Comparison of ENCODE assay signal across 25 cellular contexts in genomic region chr22:23288301-23289129, GRCh38.
DNase-seq lines count a peak whose midpoint lies in the region; ATAC-seq, FAIRE-seq and TF ChIP-seq lines count a peak whose summit lies in the region.
"Had no signal": no experiment of that assay in that cellular context is flagged by ENCODE, and none has a peak within 500 bp of the region (broad histone marks: within the 10 kb centered on the region; RNA-seq: fewer than 3 reads in every experiment).

No MANE protein-coding gene starts in this region.

- no peaks in the 10 kb centered on the region for H3K79me2 ChIP-seq in K562 (ENCODE audit: control insufficient read depth, insufficient read depth, low read length)

- no peak for ATAC-seq in K562
- ATAC-seq: A549 had no signal

- in situ Hi-C loops in K562 (cut with MboI): no loop called here

- no peak for DNase-seq in RWPE1 (ENCODE audit: low spot score)
- peak; percentile 8 to 69 (median 66) for DNase-seq in K562 (ENCODE audit: extremely low read depth in 1 of 4, low spot score in 3 of 4)
- DNase-seq in kidney: peak; percentile 60
- DNase-seq in tibial artery: no peak
- DNase-seq in glomerular visceral epithelial cell (ENCODE audit: extremely low spot score): no peak
- no peak for DNase-seq in medulla oblongata (ENCODE audit: extremely low spot score)
- no peak for DNase-seq in NCI-H446 treated with DMSO at 0.1 percent for 48 hours (lab: John Stamatoyannopoulos, UW)
- DNase-seq: AML-193; CD4-positive, alpha-beta T cell; KBM-7; MV-4-11; NCI-H1105; NCI-H146; NCI-H1930; NCI-H2107; NCI-H524 treated with DMSO at 0.1 percent for 48 hours; NCI-H82; PC-9; SIG-M5 had no signal

- TF ChIP-seq CTCF in RWPE1 (conservative IDR thresholded peaks at IDR 0.05; ENCODE audit: low read depth) (no peak), K562 (IDR thresholded peaks at IDR 0.05 in 2 of 3, conservative IDR thresholded peaks at IDR 0.05 in 1 of 3; ENCODE audit: insufficient read depth in 2 of 3, low read depth in 1 of 3, low read length in 3 of 3) (no peak), kidney (IDR thresholded peaks at IDR 0.05; ENCODE audit: borderline replicate concordance, extremely low read depth, insufficient read depth) (no peak), tibial artery (IDR thresholded peaks at IDR 0.05) (no peak)

- 92% methylated on average over 17 of the region's 17 CpGs for WGBS in K562 (ENCODE audit: insufficient coverage, low coverage, missing lambda C conversion rate)

- BruUV-seq in K562 (replicated peaks; lab: Mats Ljungman, UMichigan): no TSS peak

- H2AFZ ChIP-seq in K562 (ENCODE audit: low read depth, low read length): no peak overlapping the region
- H2AFZ ChIP-seq: PC-9 had no signal

- peaks cover 50% of the 10 kb centered on the region for H4K20me1 ChIP-seq in K562 (replicated peaks; ENCODE audit: control insufficient read depth, insufficient read depth, low read length)

- peaks cover 20% of the 10 kb centered on the region for H3K9me1 ChIP-seq in K562 (ENCODE audit: control insufficient read depth, insufficient read depth, low read length)

- no peak for TF ChIP-seq RAD21 in K562 (CRISPR knock-in tag; conservative IDR thresholded peaks at IDR 0.05 in 1 of 2, IDR thresholded peaks at IDR 0.05 in 1 of 2)

- no peaks in the 10 kb centered on the region for H3K9me3 ChIP-seq in K562 (replicated peaks; ENCODE audit: control insufficient read depth, insufficient read depth, low read depth, low read length)
- H3K9me3 ChIP-seq in kidney (ENCODE audit: control insufficient read depth in 1 of 2, low read length in 2 of 2): no peaks in the 10 kb centered on the region
- H3K9me3 ChIP-seq in tibial artery: no peaks in the 10 kb centered on the region
- H3K9me3 ChIP-seq: A549; BLaER1 treated with 17β-estradiol and CSF1 and Interleukin-3, amounts not matched to agents 10 nM and 100 nM had no signal

- no peak for TF ChIP-seq EP300 in K562 (IDR thresholded peaks at IDR 0.05; ENCODE audit: low read length)

- H3K4me3 ChIP-seq in K562 (no peak overlapping the region), kidney (ENCODE audit: low read length in 2 of 2) (no peak overlapping the region), tibial artery (no peak overlapping the region)
- H3K4me3 ChIP-seq: A549; BLaER1 treated with 17β-estradiol and CSF1 and Interleukin-3, amounts not matched to agents 10 nM and 100 nM; PC-9; SK-N-MC had no signal

- FAIRE-seq in K562 (lab: Jason Lieb, UNC): no peak
- no peak for FAIRE-seq in kidney (lab: Jason Lieb, UNC)
- FAIRE-seq: A549, D721Med, GM18507, H54 had no signal

- H3K36me3 ChIP-seq in K562 (ENCODE audit: control insufficient read depth, insufficient read depth, low read length) (peaks cover 69% of the 10 kb centered on the region; the same call in 2 of the 3 replicates), kidney (ENCODE audit: control insufficient read depth in 1 of 2, insufficient read depth in 2 of 2, low read length in 2 of 2) (peaks cover 34 to 56% of the 10 kb centered on the region in 2 donors), tibial artery (peaks cover 40 to 98% (median 96%) of the 10 kb centered on the region in 3 donors)

- peaks cover 0 to 18% of the 10 kb centered on the region in 2 experiments; a peak in 1 of 5 replicates for H3K4me1 ChIP-seq in K562 (replicated peaks in 1 of 2; ENCODE audit: control insufficient read depth in 2 of 2, insufficient read depth in 2 of 2, low read length in 2 of 2)
- H3K4me1 ChIP-seq in kidney (ENCODE audit: control insufficient read depth in 1 of 2, insufficient read depth in 1 of 2, low read depth in 1 of 2, low read length in 2 of 2): peaks cover 3 to 5% of the 10 kb centered on the region in 2 donors
- peaks cover 0 to 22% (median 15%) of the 10 kb centered on the region in 4 donors for H3K4me1 ChIP-seq in tibial artery

- POLR2A ChIA-PET in RWPE1 (lab: Yijun Ruan, JAX; ENCODE audit: low non-redundant PET): no interaction called here
- POLR2A ChIA-PET in K562 (lab: Yijun Ruan, JAX): interaction anchor here (0.6 to 3.8 kb wide), 9 partner anchors 11 to 329 kb away, joined by 3 to 24 read pairs (median 5); no protein-coding TSS in a partner anchor

- H3K27me3 ChIP-seq in K562 (ENCODE audit: control insufficient read depth in 2 of 2, insufficient read depth in 2 of 2, low read length in 2 of 2) (no peaks in the 10 kb centered on the region), tibial artery (no peaks in the 10 kb centered on the region)
- H3K27me3 ChIP-seq: BLaER1 treated with 17β-estradiol and CSF1 and Interleukin-3, amounts not matched to agents 10 nM and 100 nM had no signal

- intact Hi-C loops in K562 (cut with micrococcal nuclease) (loop anchor here (10.0 kb wide), 1 partner anchor 444 kb away; no protein-coding TSS in a partner anchor), kidney (cut with DNase I) (no loop called here), tibial artery (cut with DNase I; ENCODE audit: low total_unique reads) (no loop called here)

- no peak overlapping the region for H3K4me2 ChIP-seq in K562 (ENCODE audit: insufficient read depth, low read length)
- H3K4me2 ChIP-seq: A549; BLaER1 treated with 17β-estradiol and CSF1 and Interleukin-3, amounts not matched to agents 10 nM and 100 nM; PC-9 had no signal

- TF ChIP-seq POLR2A in K562 (conservative IDR thresholded peaks at IDR 0.05): no peak

- CTCF ChIA-PET in RWPE1 (lab: Yijun Ruan, JAX): no interaction called here
- CTCF ChIA-PET in K562 (lab: Yijun Ruan, JAX; ENCODE audit: low intra/inter-chr PET ratio): interaction anchor here (3.1 to 15.3 kb wide), 2 partner anchors 111 to 329 kb away, joined by 19 to 800 read pairs; partner anchors contain the start of gene BCR

- peak overlapping the region in 1 of 2 experiments; percentile 67; a peak in 2 of 4 replicates for H3K9ac ChIP-seq in K562 (ENCODE audit: insufficient read depth in 1 of 2, low read depth in 2 of 2, low read length in 2 of 2)
- no peak overlapping the region for H3K9ac ChIP-seq in kidney (ENCODE audit: low read length in 2 of 2)

- peak overlapping the region; percentile 97 for H3K27ac ChIP-seq in RWPE1
- no peak overlapping the region for H3K27ac ChIP-seq in K562 (ENCODE audit: extremely low read depth, low read depth, low read length)
- no peak overlapping the region for H3K27ac ChIP-seq in kidney (ENCODE audit: low read depth in 2 of 2, low read length in 2 of 2)
- peak overlapping the region; percentile 52 to 57 for H3K27ac ChIP-seq in tibial artery
- H3K27ac ChIP-seq: A549; BLaER1 treated with 17β-estradiol and CSF1 and Interleukin-3, amounts not matched to agents 10 nM and 100 nM; PC-9; SK-N-MC had no signal

TF ChIP-seq in K562, 482 proteins besides CTCF, POLR2A, EP300 and RAD21 (continues in another document):
- no peak for TF ChIP-seq NCOA4 (IDR thresholded peaks at IDR 0.05; ENCODE audit: partially characterized antibody)
- no peak for TF ChIP-seq MCM2 (IDR thresholded peaks at IDR 0.05; ENCODE audit: low read depth)
- TF ChIP-seq ZMIZ1 (IDR thresholded peaks at IDR 0.05; ENCODE audit: low read depth in 2 of 2, low read length in 2 of 2): 0 out of 4 replicates have a peak, but pooled peaks of 1 of the 2 experiments have one; percentile 16
- TF ChIP-seq SMARCA4 (IDR thresholded peaks at IDR 0.05): no peak
- TF ChIP-seq HMGXB4 (CRISPR knock-in tag; IDR thresholded peaks at IDR 0.05): no peak
- peak; percentile 21 for TF ChIP-seq SMAD1 (IDR thresholded peaks at IDR 0.05; ENCODE audit: low read depth, low read length, partially characterized antibody)
- no peak for TF ChIP-seq ZNF133 (CRISPR knock-in tag; IDR thresholded peaks at IDR 0.05)

Comparison
In these comparisons a context has a peak if more than half of its experiments do, and no peak if none do; other contexts are left out.
1. DNase-seq: peak in K562 (4 of 4) and kidney (single experiment); none in RWPE1 (single experiment), tibial artery (0 of 2), glomerular visceral epithelial cell (single experiment), medulla oblongata (single experiment) and NCI-H446 treated with DMSO at 0.1 percent for 48 hours (single experiment).
2. H3K27ac ChIP-seq: peak in RWPE1 (single experiment) and tibial artery (2 of 2); none in K562 (single experiment) and kidney (0 of 2).